Comparison of ENCODE assay signal across 22 cellular contexts in the genomic region with DNA sequence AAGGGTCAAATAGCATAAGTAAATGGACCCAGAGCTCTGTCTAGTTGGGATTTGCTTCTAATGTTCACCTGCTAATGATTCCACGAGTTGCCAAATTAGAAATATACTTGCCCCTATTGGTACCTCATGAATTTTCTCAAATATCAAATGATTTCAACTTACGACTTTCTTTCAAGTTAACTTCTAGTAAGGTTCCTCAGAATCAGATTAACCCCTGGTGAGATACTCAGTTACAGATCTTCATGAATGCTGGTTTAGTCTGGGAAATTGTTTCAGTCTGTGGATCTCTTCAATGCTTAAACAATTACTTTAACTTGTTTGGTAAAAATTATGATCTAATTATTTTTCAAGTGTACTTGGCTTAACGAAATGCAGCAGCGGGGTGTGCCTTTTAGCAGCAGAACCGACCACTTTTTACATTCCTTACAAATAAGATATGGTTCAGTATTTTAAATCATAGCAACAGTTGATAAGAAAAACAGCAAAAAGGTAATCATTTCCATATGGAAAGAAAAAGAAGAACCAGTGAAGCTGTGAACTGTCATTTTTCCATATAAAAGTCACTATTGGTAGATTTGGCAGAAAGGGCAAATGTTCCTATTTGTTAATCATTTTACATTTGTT. TPM values are rescaled to one million over a fixed set of nuclear protein-coding genes. Genes with fewer than 3 reads are reported as not detected.
A peak's percentile ranks its signal among the peaks of the same experiment; 100 is the strongest.
DNase-seq lines count a peak whose midpoint lies in the region; ATAC-seq, FAIRE-seq and TF ChIP-seq lines count a peak whose summit lies in the region.
"Had no signal": no experiment of that assay in that cellular context is flagged by ENCODE, and none has a peak within 500 bp of the region (broad histone marks: within the 10 kb centered on the region; RNA-seq: fewer than 3 reads in every experiment).

No MANE protein-coding gene starts in this region.

- peaks cover 9% of the 10 kb centered on the region for H3K4me1 Mint-ChIP-seq in T-helper 17 cell

- no peaks in the 10 kb centered on the region for H3K9me3 ChIP-seq in T-helper 17 cell (ENCODE audit: control insufficient read depth, low read length, poor library complexity, severe bottlenecking)
- H3K9me3 ChIP-seq: ascending aorta, gastroesophageal sphincter, uterus had no signal

- peak; percentile 97 for FAIRE-seq in A204.1 (lab: Jason Lieb, UNC)
- peak; percentile 53 for FAIRE-seq in G401.6 (lab: Jason Lieb, UNC)
- FAIRE-seq: endometrium had no signal

- DNase-seq in T-helper 17 cell (no peak), fibroblast of villous mesenchyme (ENCODE audit: low read depth) (peak; percentile 29), HCEC 1CT (no peak)
- DNase-seq in stimulated activated CD4-positive, alpha-beta T cell treated with anti-CD3 and anti-CD28 coated beads, Interleukin-15, amount 100 ng/mL, for 24 hours: no peak
- DNase-seq: AML-193; COR-L47; EL; H7; MM.1S; NCI-H1694; NCI-H226; right cardiac atrium; RPMI8226; stimulated activated CD4-positive, alpha-beta T cell treated with anti-CD3 and anti-CD28 coated beads, Interleukin-1b, Interleukin-23, amount 100 ng/mL, for 48 hours; uterus had no signal

- no peak overlapping the region for H3K4me3 ChIP-seq in fibroblast of villous mesenchyme (ENCODE audit: low read depth, low read length)
- H3K4me3 ChIP-seq: ascending aorta, gastroesophageal sphincter, uterus had no signal

- no peaks in the 10 kb centered on the region for H3K27me3 Mint-ChIP-seq in T-helper 17 cell

- ATAC-seq in T-helper 17 cell (no peak), HG03097 (IDR thresholded peaks at IDR 0.05; ENCODE audit: low FRiP score, unreplicated experiment) (no peak), GM19023 (IDR thresholded peaks at IDR 0.05; ENCODE audit: unreplicated experiment) (no peak)
- ATAC-seq: gastroesophageal sphincter, right cardiac atrium had no signal

- peak overlapping the region; percentile 24 for H3K27ac Mint-ChIP-seq in T-helper 17 cell

- no peak for TF ChIP-seq CTCF in fibroblast of villous mesenchyme (IDR thresholded peaks at IDR 0.05; ENCODE audit: insufficient read depth, low read depth, low read length)

- H3K36me3 Mint-ChIP-seq in T-helper 17 cell (ENCODE audit: low read depth): no peaks in the 10 kb centered on the region

- no peak overlapping the region for H3K4me3 Mint-ChIP-seq in T-helper 17 cell

RNA-seq across cellular contexts. Expression of a gene that starts 34.5 kb away (rescaled TPM):
- 1 to 10 TPM; 6.3 to 8.6 TPM for total RNA-seq in T-helper 17 cell
- 4.2 and 6.5 TPM in 2 replicates for total RNA-seq in fibroblast of villous mesenchyme

RNA-seq across cellular contexts. Expression of a gene that starts 34.6 kb away (rescaled TPM):
- 100 to 1,000 TPM in 1 of 2 donors, 10 to 100 TPM in 1; 86.6 to 105 TPM for total RNA-seq in T-helper 17 cell
- 22.2 and 26.3 TPM in 2 replicates for total RNA-seq in fibroblast of villous mesenchyme
